In the genomic region with DNA sequence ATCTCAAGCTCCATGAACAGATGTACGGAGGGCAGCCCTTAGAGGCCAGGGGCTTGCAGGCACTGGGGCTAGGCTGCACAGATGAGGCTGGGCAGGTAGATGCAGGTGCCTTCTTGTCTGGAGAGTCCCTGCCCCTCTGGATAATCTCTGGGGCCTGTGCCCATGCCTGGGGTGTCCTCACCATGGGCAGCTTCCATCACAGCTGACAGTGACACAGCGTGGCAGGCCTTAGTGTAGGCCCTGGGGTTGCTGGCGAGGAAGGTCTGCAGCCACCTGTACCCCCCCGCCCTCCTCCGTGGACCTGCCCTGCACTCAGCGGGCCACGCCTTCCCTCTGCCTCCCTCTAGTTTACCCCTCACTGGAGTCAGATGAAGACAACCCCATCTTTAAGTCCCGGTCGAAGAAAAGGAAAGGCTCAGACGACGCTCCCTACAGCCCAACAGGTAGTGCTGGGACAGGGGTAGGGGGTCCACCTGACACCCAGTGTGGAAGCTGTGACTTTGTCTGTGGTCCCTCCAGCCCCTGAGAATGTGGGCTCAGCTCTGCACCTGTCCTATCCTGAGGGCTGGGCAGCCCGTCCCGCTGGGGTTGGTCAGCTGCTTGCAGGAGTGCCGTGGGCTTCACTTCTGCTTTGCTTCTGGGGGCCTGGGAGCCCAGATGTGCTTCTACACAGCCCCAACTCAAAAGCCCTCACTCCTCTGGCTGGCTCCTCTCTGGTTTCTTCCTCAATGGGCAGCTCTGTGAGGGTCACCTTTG, we compare ENCODE assay signal across 14 cellular contexts.
A peak's percentile ranks its signal among the peaks of the same experiment; 100 is the strongest.
DNase-seq lines count a peak whose midpoint lies in the region; ATAC-seq, FAIRE-seq and TF ChIP-seq lines count a peak whose summit lies in the region.
"Had no signal": no experiment of that assay in that cellular context is flagged by ENCODE, and none has a peak within 500 bp of the region (broad histone marks: within the 10 kb centered on the region; RNA-seq: fewer than 3 reads in every experiment).

No MANE protein-coding gene starts in this region.

- H3K27me3 ChIP-seq in gastrocnemius medialis: no peaks in the 10 kb centered on the region

- CTCF ChIA-PET in activated CD4-positive, alpha-beta memory T cell treated with anti-CD3 and anti-CD28 coated beads for 36 hours (lab: Charles Lee): no interaction called here

- FAIRE-seq in GM12892 (lab: Jason Lieb, UNC): no peak
- FAIRE-seq: astrocyte, GM12891, urothelium cell line had no signal

- no peak overlapping the region for H3K4me3 Mint-ChIP-seq in activated CD4-positive, alpha-beta memory T cell treated with anti-CD3 and anti-CD28 coated beads for 36 hours
- H3K4me3 Mint-ChIP-seq in immature natural killer cell: no peak overlapping the region

- no peaks in the 10 kb centered on the region for H3K4me1 Mint-ChIP-seq in activated CD4-positive, alpha-beta memory T cell treated with anti-CD3 and anti-CD28 coated beads for 36 hours (ENCODE audit: low read depth)
- H3K4me1 Mint-ChIP-seq in immature natural killer cell: peaks cover 2 to 4% of the 10 kb centered on the region in 2 donors

- no peak overlapping the region for H3K4me3 ChIP-seq in gastrocnemius medialis
- H3K4me3 ChIP-seq: prostate gland had no signal

- H3K4me1 ChIP-seq in gastrocnemius medialis: no peaks in the 10 kb centered on the region
- H3K4me1 ChIP-seq: prostate gland had no signal

- H3K36me3 Mint-ChIP-seq in activated CD4-positive, alpha-beta memory T cell treated with anti-CD3 and anti-CD28 coated beads for 36 hours: peaks cover 17% of the 10 kb centered on the region
- H3K36me3 Mint-ChIP-seq in immature natural killer cell: peaks cover 0 to 4% (median 4%) of the 10 kb centered on the region in 3 donors

- H3K27ac Mint-ChIP-seq in activated CD4-positive, alpha-beta memory T cell treated with anti-CD3 and anti-CD28 coated beads for 36 hours: no peak overlapping the region
- no peak overlapping the region for H3K27ac Mint-ChIP-seq in immature natural killer cell

- H3K36me3 ChIP-seq in gastrocnemius medialis: peaks cover 0 to 43% of the 10 kb centered on the region in 2 donors
- H3K36me3 ChIP-seq: prostate gland had no signal

- in situ Hi-C loops in gastrocnemius medialis (cut with MboI; ENCODE audit: low sequenced_read_pairs in 4 of 4): loop anchor here in 1 of 4 donors (25.0 kb wide), 1 partner anchor 538 kb away; no protein-coding TSS in a partner anchor

- DNase-seq in GM12892 (ENCODE audit: insufficient read length) (peak; percentile 5), left ventricle myocardium superior (peak; percentile 15), gastrocnemius medialis (peak; percentile 0 to 7), immature natural killer cell (no peak), NOMO-1 treated with DMSO at 0.1 percent for 48 hours (lab: John Stamatoyannopoulos, UW; ENCODE audit: unreplicated experiment) (no peak)
- DNase-seq in activated CD4-positive, alpha-beta memory T cell treated with anti-CD3 and anti-CD28 coated beads for 36 hours: peak; percentile 5
- DNase-seq: IMR-90; stimulated activated CD4-positive, alpha-beta T cell treated with anti-CD3 and anti-CD28 coated beads, Interleukin-2, amount 100 ng/mL, for 24 hours had no signal

- POLR2A ChIA-PET in activated CD4-positive, alpha-beta memory T cell treated with anti-CD3 and anti-CD28 coated beads for 36 hours (lab: Charles Lee): no interaction called here

- ATAC-seq in left ventricle myocardium superior (no peak), gastrocnemius medialis (no peak), GM18520 (IDR thresholded peaks at IDR 0.05; ENCODE audit: unreplicated experiment) (no peak)

- H3K9me3 Mint-ChIP-seq in activated CD4-positive, alpha-beta memory T cell treated with anti-CD3 and anti-CD28 coated beads for 36 hours: no peaks in the 10 kb centered on the region
- H3K9me3 Mint-ChIP-seq in immature natural killer cell: no peaks in the 10 kb centered on the region

- H3K9me3 ChIP-seq in gastrocnemius medialis: no peaks in the 10 kb centered on the region
- H3K9me3 ChIP-seq: prostate gland had no signal

- intact Hi-C loops in activated CD4-positive, alpha-beta memory T cell treated with anti-CD3 and anti-CD28 coated beads for 36 hours (cut with micrococcal nuclease): no loop called here
- intact Hi-C loops in left ventricle myocardium superior (cut with micrococcal nuclease) (no loop called here), gastrocnemius medialis (cut with DNase I; ENCODE audit: low total_unique reads) (no loop called here)

- TF ChIP-seq CTCF in gastrocnemius medialis (IDR thresholded peaks at IDR 0.05 in 4 of 5, conservative IDR thresholded peaks at IDR 0.05 in 1 of 5): no peak

- no peak overlapping the region for H3K27ac ChIP-seq in gastrocnemius medialis
- H3K27ac ChIP-seq: C4-2B, prostate gland had no signal

- no peaks in the 10 kb centered on the region for H3K27me3 Mint-ChIP-seq in activated CD4-positive, alpha-beta memory T cell treated with anti-CD3 and anti-CD28 coated beads for 36 hours
- peaks cover 2 to 14% (median 5%) of the 10 kb centered on the region in 3 donors for H3K27me3 Mint-ChIP-seq in immature natural killer cell (ENCODE audit: low read depth in 3 of 3)

- TF ChIP-seq POLR2A in GM12892 (IDR thresholded peaks at IDR 0.05; ENCODE audit: low read depth, low read length): no peak
- no peak for TF ChIP-seq POLR2A in gastrocnemius medialis (IDR thresholded peaks at IDR 0.05)

Comparison
In these comparisons a context has a peak if more than half of its experiments do, and no peak if none do; other contexts are left out.
1. DNase-seq: peak in GM12892 (single experiment), activated CD4-positive, alpha-beta memory T cell treated with anti-CD3 and anti-CD28 coated beads for 36 hours (single experiment), left ventricle myocardium superior (single experiment) and gastrocnemius medialis (2 of 2); none in immature natural killer cell (0 of 3) and NOMO-1 treated with DMSO at 0.1 percent for 48 hours (single experiment).